ENCODE assay signal across 28 cellular contexts in genomic region chr3:136735103-136735502, GRCh38. TPM values are rescaled to one million over a fixed set of nuclear protein-coding genes. Genes with fewer than 3 reads are reported as not detected.
DNase-seq lines count a peak whose midpoint lies in the region; ATAC-seq, FAIRE-seq and TF ChIP-seq lines count a peak whose summit lies in the region.
"Had no signal": no experiment of that assay in that cellular context is flagged by ENCODE, and none has a peak within 500 bp of the region (broad histone marks: within the 10 kb centered on the region; RNA-seq: fewer than 3 reads in every experiment).

No MANE protein-coding gene starts in this region.

- peaks cover 55% of the 10 kb centered on the region for H3K4me1 ChIP-seq in CD4-positive, alpha-beta memory T cell (ENCODE audit: insufficient read depth, low read length)
- H3K4me1 ChIP-seq in K562 (replicated peaks in 1 of 2; ENCODE audit: control insufficient read depth in 2 of 2, insufficient read depth in 2 of 2, low read length in 2 of 2) = no peaks in the 10 kb centered on the region; a peak in 1 of 5 replicates
- H3K4me1 ChIP-seq in naive thymus-derived CD4-positive, alpha-beta T cell (ENCODE audit: control insufficient read depth in 2 of 2, insufficient read depth in 2 of 2, low read length in 2 of 2) = peaks cover 20 to 37% of the 10 kb centered on the region in 2 donors
- H3K4me1 ChIP-seq in tibial artery = peaks cover 0 to 33% (median 15%) of the 10 kb centered on the region in 4 donors

- no peak for TF ChIP-seq EP300 in K562 (IDR thresholded peaks at IDR 0.05; ENCODE audit: low read length)

- no peaks in the 10 kb centered on the region for H3K36me3 ChIP-seq in CD4-positive, alpha-beta memory T cell (ENCODE audit: insufficient read depth, low read length)
- 0 out of 3 replicates have a peak, but pooled peaks cover 2% of the 10 kb centered on the region for H3K36me3 ChIP-seq in K562 (ENCODE audit: control insufficient read depth, insufficient read depth, low read length)
- H3K36me3 ChIP-seq in naive thymus-derived CD4-positive, alpha-beta T cell (ENCODE audit: control insufficient read depth in 2 of 3, insufficient read depth in 3 of 3, low read length in 3 of 3) = no peaks in the 10 kb centered on the region
- H3K36me3 ChIP-seq in tibial artery = peaks cover 0 to 10% (median 0%) of the 10 kb centered on the region in 3 donors
- H3K36me3 ChIP-seq: ascending aorta, colonic mucosa, left lung had no signal

- H3K4me2 ChIP-seq in K562 (ENCODE audit: insufficient read depth, low read length) = no peak overlapping the region
- H3K4me2 ChIP-seq: PC-9 had no signal

- FAIRE-seq in K562 (lab: Jason Lieb, UNC) = no peak
- FAIRE-seq: G401.6 had no signal

- WGBS in K562 (ENCODE audit: insufficient coverage, low coverage, missing lambda C conversion rate) = 92% methylated on average over 2 of the region's 3 CpGs

- no peaks in the 10 kb centered on the region for H3K9me1 ChIP-seq in K562 (ENCODE audit: control insufficient read depth, insufficient read depth, low read length)

- CTCF ChIA-PET in CD4-positive, alpha-beta memory T cell (lab: Charles Lee; ENCODE audit: partially characterized antibody) = interaction anchor here (2.4 to 3.5 kb wide), 3 partner anchors 11 to 17 kb away, joined by 7 to 20 read pairs (median 10); partner anchors contain the start of gene STAG1
- CTCF ChIA-PET in Calu3 (lab: Charles Lee) = interaction anchor here (1.6 kb wide), 1 partner anchor 17 kb away, joined by 5 read pairs; the partner anchor contains the start of gene STAG1
- CTCF ChIA-PET in K562 (lab: Yijun Ruan, JAX; ENCODE audit: low intra/inter-chr PET ratio) = no interaction called here
- CTCF ChIA-PET in naive thymus-derived CD4-positive, alpha-beta T cell (lab: Charles Lee) = interaction anchor here (0.6 to 2.0 kb wide), 3 partner anchors 17 to 343 kb away, joined by 3 to 4 read pairs (median 4); partner anchors contain the start of gene STAG1

- no peak for TF ChIP-seq POLR2A in K562 (conservative IDR thresholded peaks at IDR 0.05)

- no peak for TF ChIP-seq RAD21 in K562 (CRISPR knock-in tag; conservative IDR thresholded peaks at IDR 0.05 in 1 of 2, IDR thresholded peaks at IDR 0.05 in 1 of 2)

- H3K4me3 ChIP-seq in CD4-positive, alpha-beta memory T cell (ENCODE audit: low read length in 2 of 2) = no peak overlapping the region
- H3K4me3 ChIP-seq in K562 (no peak overlapping the region), tibial artery (no peak overlapping the region)
- no peak overlapping the region for H3K4me3 ChIP-seq in naive thymus-derived CD4-positive, alpha-beta T cell (ENCODE audit: low read length)
- H3K4me3 ChIP-seq: ascending aorta; BLaER1 treated with 17β-estradiol and CSF1 and Interleukin-3, amounts not matched to agents 10 nM and 100 nM; colonic mucosa; left lung; PC-9; skin epidermis had no signal

- peaks cover 57% of the 10 kb centered on the region for H3K79me2 ChIP-seq in K562 (ENCODE audit: control insufficient read depth, insufficient read depth, low read length)

- H3K36me3 Mint-ChIP-seq in CD4-positive, alpha-beta memory T cell = peaks cover 7 to 14% of the 10 kb centered on the region in 2 donors
- H3K36me3 Mint-ChIP-seq in Calu3 (ENCODE audit: insufficient read depth, unreplicated experiment) = no peaks in the 10 kb centered on the region
- H3K36me3 Mint-ChIP-seq in naive thymus-derived CD4-positive, alpha-beta T cell = peaks cover 6 to 14% (median 7%) of the 10 kb centered on the region in 5 donors

- ATAC-seq in K562 (no peak), HG03439 (IDR thresholded peaks at IDR 0.05; ENCODE audit: unreplicated experiment) (no peak), HG03460 (IDR thresholded peaks at IDR 0.05; ENCODE audit: unreplicated experiment) (no peak)
- no peak for ATAC-seq in naive thymus-derived CD4-positive, alpha-beta T cell
- ATAC-seq: activated CD4-positive, CD25-positive, alpha-beta regulatory T cell treated with anti-CD3 and anti-CD28 coated beads, Interleukin-2, amount 50 U/mL, for 24 hours; esophagus mucosa; left lung had no signal

- no peaks in the 10 kb centered on the region for H3K9me3 Mint-ChIP-seq in CD4-positive, alpha-beta memory T cell
- H3K9me3 Mint-ChIP-seq in Calu3 (ENCODE audit: low read depth, unreplicated experiment) = no peaks in the 10 kb centered on the region
- no peaks in the 10 kb centered on the region for H3K9me3 Mint-ChIP-seq in naive thymus-derived CD4-positive, alpha-beta T cell
- H3K9me3 Mint-ChIP-seq: HFFc6 had no signal

- intact Hi-C loops in CD4-positive, alpha-beta memory T cell (cut with micrococcal nuclease) = loop anchor here (2.0 kb wide), 1 partner anchor 16 kb away; no protein-coding TSS in a partner anchor
- intact Hi-C loops in Calu3 (cut with micrococcal nuclease; ENCODE audit: unreplicated experiment) = no loop called here
- intact Hi-C loops in K562 (cut with micrococcal nuclease) = no loop called here
- intact Hi-C loops in naive thymus-derived CD4-positive, alpha-beta T cell (cut with micrococcal nuclease) = no loop called here
- intact Hi-C loops in tibial artery (cut with DNase I; ENCODE audit: low total_unique reads) = no loop called here

- no peak overlapping the region for H3K9ac ChIP-seq in K562 (ENCODE audit: insufficient read depth in 1 of 2, low read depth in 2 of 2, low read length in 2 of 2)
- H3K9ac ChIP-seq: BLaER1 treated with 17β-estradiol and CSF1 and Interleukin-3, amounts not matched to agents 10 nM and 100 nM had no signal

- POLR2A ChIA-PET in CD4-positive, alpha-beta memory T cell (lab: Charles Lee; ENCODE audit: partially characterized antibody) = interaction anchor here (0.9 kb wide), 1 partner anchor 17 kb away, joined by 4 read pairs; the partner anchor contains the start of gene STAG1
- POLR2A ChIA-PET in K562 (lab: Yijun Ruan, JAX) = no interaction called here
- POLR2A ChIA-PET in naive thymus-derived CD4-positive, alpha-beta T cell (lab: Charles Lee) = interaction anchor here (0.8 kb wide), 1 partner anchor 18 kb away, joined by 4 read pairs; no protein-coding TSS in a partner anchor

- H3K27me3 Mint-ChIP-seq in CD4-positive, alpha-beta memory T cell = no peaks in the 10 kb centered on the region
- no peaks in the 10 kb centered on the region for H3K27me3 Mint-ChIP-seq in Calu3 (ENCODE audit: unreplicated experiment)
- no peaks in the 10 kb centered on the region for H3K27me3 Mint-ChIP-seq in naive thymus-derived CD4-positive, alpha-beta T cell
- H3K27me3 Mint-ChIP-seq: T-helper 17 cell had no signal

- no TSS peak for BruUV-seq in Calu3 (replicated peaks; lab: Mats Ljungman, UMichigan)
- BruUV-seq in K562 (replicated peaks; lab: Mats Ljungman, UMichigan) = no TSS peak

- H2AFZ ChIP-seq in K562 (ENCODE audit: low read depth, low read length) = no peak overlapping the region
- H2AFZ ChIP-seq: PC-9 had no signal

- H3K9me3 ChIP-seq in CD4-positive, alpha-beta memory T cell (ENCODE audit: control insufficient read depth in 1 of 2, low read length in 2 of 2) = no peaks in the 10 kb centered on the region
- H3K9me3 ChIP-seq in K562 (replicated peaks; ENCODE audit: control insufficient read depth, insufficient read depth, low read depth, low read length) = no peaks in the 10 kb centered on the region
- no peaks in the 10 kb centered on the region for H3K9me3 ChIP-seq in naive thymus-derived CD4-positive, alpha-beta T cell (ENCODE audit: control insufficient read depth in 2 of 3, low read length in 3 of 3)
- no peaks in the 10 kb centered on the region for H3K9me3 ChIP-seq in tibial artery
- H3K9me3 ChIP-seq: ascending aorta, colonic mucosa, left lung had no signal

- peaks cover 42 to 63% (median 53%) of the 10 kb centered on the region in 4 donors for H3K4me1 Mint-ChIP-seq in CD4-positive, alpha-beta memory T cell
- peaks cover 34% of the 10 kb centered on the region for H3K4me1 Mint-ChIP-seq in Calu3 (ENCODE audit: low read depth, unreplicated experiment)
- H3K4me1 Mint-ChIP-seq in naive thymus-derived CD4-positive, alpha-beta T cell = peaks cover 43 to 85% (median 62%) of the 10 kb centered on the region in 7 donors

- no peak for TF ChIP-seq CTCF in Calu3 (IDR thresholded peaks at IDR 0.05; ENCODE audit: unreplicated experiment)
- no peak for TF ChIP-seq CTCF in K562 (IDR thresholded peaks at IDR 0.05 in 2 of 3, conservative IDR thresholded peaks at IDR 0.05 in 1 of 3; ENCODE audit: insufficient read depth in 2 of 3, low read depth in 1 of 3, low read length in 3 of 3)
- no peak for TF ChIP-seq CTCF in tibial artery (IDR thresholded peaks at IDR 0.05)

- no peaks in the 10 kb centered on the region for H3K27me3 ChIP-seq in CD4-positive, alpha-beta memory T cell (ENCODE audit: insufficient read depth, low read length)
- H3K27me3 ChIP-seq in K562 (ENCODE audit: control insufficient read depth in 2 of 2, insufficient read depth in 2 of 2, low read length in 2 of 2) = no peaks in the 10 kb centered on the region
- no peaks in the 10 kb centered on the region for H3K27me3 ChIP-seq in naive thymus-derived CD4-positive, alpha-beta T cell (ENCODE audit: control insufficient read depth in 2 of 2, insufficient read depth in 2 of 2, low read length in 2 of 2)
- no peaks in the 10 kb centered on the region for H3K27me3 ChIP-seq in tibial artery
- H3K27me3 ChIP-seq: ascending aorta; BLaER1 treated with 17β-estradiol and CSF1 and Interleukin-3, amounts not matched to agents 10 nM and 100 nM; colonic mucosa; left lung had no signal

- H3K27ac Mint-ChIP-seq in CD4-positive, alpha-beta memory T cell = peak overlapping the region in 4 of 7 donors; percentile 13 to 74 (median 30)
- H3K27ac Mint-ChIP-seq in Calu3 (ENCODE audit: unreplicated experiment) = peak overlapping the region; percentile 20
- H3K27ac Mint-ChIP-seq in naive thymus-derived CD4-positive, alpha-beta T cell = peak overlapping the region in 6 of 9 donors; percentile 3 to 83 (median 42)
- H3K27ac Mint-ChIP-seq: HFFc6, T-helper 17 cell had no signal

- H4K20me1 ChIP-seq in K562 (replicated peaks; ENCODE audit: control insufficient read depth, insufficient read depth, low read length) = no peaks in the 10 kb centered on the region

- in situ Hi-C loops in K562 (cut with MboI) = no loop called here

- no peak overlapping the region for H3K27ac ChIP-seq in CD4-positive, alpha-beta memory T cell (ENCODE audit: low read depth, low read length)
- H3K27ac ChIP-seq in K562 (ENCODE audit: extremely low read depth, low read depth, low read length) = no peak overlapping the region
- no peak overlapping the region for H3K27ac ChIP-seq in naive thymus-derived CD4-positive, alpha-beta T cell (ENCODE audit: low read depth, low read length)
- H3K27ac ChIP-seq in tibial artery = no peak overlapping the region
- H3K27ac ChIP-seq: ascending aorta; BLaER1 treated with 17β-estradiol and CSF1 and Interleukin-3, amounts not matched to agents 10 nM and 100 nM; colonic mucosa; left lung; PC-9 had no signal

- no peak for DNase-seq in CD4-positive, alpha-beta memory T cell
- no peak for DNase-seq in Calu3
- no peak for DNase-seq in K562 (ENCODE audit: extremely low read depth in 1 of 4, low spot score in 3 of 4)
- no peak for DNase-seq in naive thymus-derived CD4-positive, alpha-beta T cell
- no peak for DNase-seq in NCI-H1436 (lab: John Stamatoyannopoulos, UW)
- no peak for DNase-seq in tibial artery
- DNase-seq: activated CD4-positive, alpha-beta T cell treated with anti-CD3 and anti-CD28 coated beads, Interleukin-2, amount 50 U/mL, for 4 hours; activated gamma-delta T cell; colonic mucosa; DMS79; effector memory CD4-positive, alpha-beta T cell; glutamatergic neuron; HFFc6; left lung; MM.1S; NCI-H2029 treated with DMSO at 0.1 percent for 48 hours; PC-9; Right ventricle myocardium superior; stimulated activated naive CD4-positive, alpha-beta T cell; T-helper 17 cell had no signal

- peak overlapping the region in 4 of 8 donors; percentile 1 to 53 (median 32) for H3K4me3 Mint-ChIP-seq in CD4-positive, alpha-beta memory T cell
- peak overlapping the region; percentile 2 for H3K4me3 Mint-ChIP-seq in Calu3 (ENCODE audit: low read depth, unreplicated experiment)
- peak overlapping the region in 3 of 10 donors; percentile 15 to 40 (median 35) for H3K4me3 Mint-ChIP-seq in naive thymus-derived CD4-positive, alpha-beta T cell
- H3K4me3 Mint-ChIP-seq: HFFc6, T-helper 17 cell had no signal

RNA-seq across cellular contexts. Expression of gene STAG1, which starts 17.1 kb away (rescaled TPM):
- 10 to 100 TPM; 52.7 to 56.1 TPM for total RNA-seq in CD4-positive, alpha-beta memory T cell
- 10 to 100 TPM; 17.6 to 21.6 TPM for polyA plus RNA-seq in CD4-positive, alpha-beta memory T cell
- total RNA-seq in Calu3 (2022) (33.3 and 39.3 TPM in 2 replicates), K562 (2014; rRNA removed) (8.0 and 8.2 TPM in 2 replicates), K562 (2014; rRNA removed; fragmentation: Illumina TruSeq; extraction: Trizol) (15.1 and 18.4 TPM in 2 replicates), K562 (2015; rRNA removed; fragmentation: Illumina TruSeq; extraction: Trizol) (15.5 and 17.7 TPM in 2 replicates), K562 (2021) (12.1 and 14.8 TPM in 2 replicates)
- total RNA-seq in K562 (2011; cell fraction: chromatin; rRNA removed; ENCODE audit: low replicate concordance) = 10.7 and 41.9 TPM in 2 replicates
- 4.2 and 7.6 TPM in 2 replicates for total RNA-seq in K562 (2011; cell fraction: nucleolus; rRNA removed)
- total RNA-seq in K562 (2011; cell fraction: nucleoplasm; rRNA removed) = 15.5 and 17.0 TPM in 2 replicates
- polyA plus RNA-seq in K562 (2011; rRNA removed) (4.7 and 8.8 TPM in 2 replicates), K562 (2014; fragmentation: Illumina TruSeq; extraction: Trizol) (8.1 and 9.1 TPM in 2 replicates), K562 (2014; fragmentation: Nextera tagmentation; extraction: Ambion mirVana) (1 to 10 TPM; 2.7 to 3.9 TPM), K562 (2014; rRNA removed) (6.7 and 6.8 TPM in 2 replicates)
- polyA plus RNA-seq in K562 (2011; cell fraction: cytosol; rRNA removed) = 1.2 and 2.2 TPM in 2 replicates
- polyA plus RNA-seq in K562 (2011; cell fraction: nucleus; rRNA removed) = 2.9 and 3.1 TPM in 2 replicates
- 5.7 and 6.9 TPM in 2 replicates for polyA plus RNA-seq in K562 (2012)
- 20.7 TPM in 2 replicates for polyA minus RNA-seq in K562 (2011; rRNA and poly(A)+ RNA removed)
- 4.4 and 6.0 TPM in 2 replicates for polyA minus RNA-seq in K562 (2011; cell fraction: cytosol; rRNA and poly(A)+ RNA removed)
- 5.9 and 10.9 TPM in 2 replicates for polyA minus RNA-seq in K562 (2011; cell fraction: nucleus; rRNA and poly(A)+ RNA removed)
- total RNA-seq in naive thymus-derived CD4-positive, alpha-beta T cell = 10 to 100 TPM; 39.7 to 50.7 (median 43.6) TPM
- 10 to 100 TPM; 18.5 to 19.2 TPM for polyA plus RNA-seq in naive thymus-derived CD4-positive, alpha-beta T cell
